ENCODE assay signal across 31 cellular contexts in the genomic region with DNA sequence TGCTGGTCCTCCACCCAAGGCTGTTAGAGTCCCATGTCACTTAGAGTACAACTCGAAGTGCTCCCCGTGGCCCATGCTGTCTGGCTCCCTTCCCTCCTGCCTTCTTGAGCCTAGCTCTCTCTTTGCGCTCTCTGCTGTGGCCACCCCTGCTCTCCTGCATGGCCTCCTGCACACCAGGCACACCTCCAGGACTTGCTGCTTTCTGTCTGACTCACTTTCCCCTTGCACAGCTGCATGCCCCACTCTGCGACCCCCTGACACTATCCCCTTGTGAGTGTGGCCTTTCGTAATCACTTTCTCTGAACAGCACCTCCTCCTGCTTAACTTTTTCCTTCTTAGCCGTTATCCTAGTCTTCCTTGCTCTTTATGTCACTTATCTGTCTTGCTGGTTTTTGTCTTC.
DNase-seq lines count a peak whose midpoint lies in the region; ATAC-seq and TF ChIP-seq lines count a peak whose summit lies in the region.
"Had no signal": no experiment of that assay in that cellular context is flagged by ENCODE, and none has a peak within 500 bp of the region (broad histone marks: within the 10 kb centered on the region; RNA-seq: fewer than 3 reads in every experiment).

No MANE protein-coding gene starts in this region.

- H3K4me1 Mint-ChIP-seq in Caco-2 (ENCODE audit: low read depth, unreplicated experiment) = peaks cover 11% of the 10 kb centered on the region
- H3K4me1 Mint-ChIP-seq: stimulated activated memory B cell treated with anti-CD40 and anti-IgM and Interleukin-4, amounts not matched to agents 10 μg/mL and 1 μg/mL and 100 μg/mL, for 72 hours had no signal

- TF ChIP-seq CTCF in Caco-2 (IDR thresholded peaks at IDR 0.05; ENCODE audit: insufficient read depth in 1 of 2, low read depth in 1 of 2, low read length in 1 of 2, severe bottlenecking in 1 of 2, unreplicated experiment in 1 of 2) = no peak

- H2BK5ac ChIP-seq in mesenchymal stem cell (ENCODE audit: low read depth, low read length, poor library complexity, severe bottlenecking) = no peak overlapping the region

- intact Hi-C loops in Caco-2 (cut with micrococcal nuclease; ENCODE audit: unreplicated experiment) = no loop called here

- WGBS in mesenchymal stem cell = 60% methylated on average over 6 of the region's 6 CpGs

- H3K36me3 Mint-ChIP-seq in Caco-2 (ENCODE audit: insufficient read depth, unreplicated experiment) = no peaks in the 10 kb centered on the region
- H3K36me3 Mint-ChIP-seq: stimulated activated memory B cell treated with anti-CD40 and anti-IgM and Interleukin-4, amounts not matched to agents 10 μg/mL and 1 μg/mL and 100 μg/mL, for 72 hours; WTC11 had no signal

- no peak overlapping the region for H3K4me3 ChIP-seq in mesenchymal stem cell (ENCODE audit: insufficient read depth in 1 of 2, low read depth in 1 of 2, low read length in 2 of 2)
- no peak overlapping the region for H3K4me3 ChIP-seq in Caco-2 (ENCODE audit: low read depth, low read length)
- H3K4me3 ChIP-seq: adrenal gland, esophagus muscularis mucosa, GM12878, GM23338, sigmoid colon, SJCRH30, upper lobe of left lung had no signal

- H3K27me3 ChIP-seq in mesenchymal stem cell (ENCODE audit: control insufficient read depth in 1 of 2, insufficient read depth in 1 of 2, low read length in 2 of 2) = no peaks in the 10 kb centered on the region
- no peaks in the 10 kb centered on the region for H3K27me3 ChIP-seq in Caco-2 (replicated peaks; ENCODE audit: control insufficient read depth, insufficient read depth, low read length)
- H3K27me3 ChIP-seq: adrenal gland, esophagus muscularis mucosa, sigmoid colon, SJCRH30, upper lobe of left lung had no signal

- no peak overlapping the region for H4K8ac ChIP-seq in mesenchymal stem cell (ENCODE audit: low read length)

- H3K27ac ChIP-seq in mesenchymal stem cell (ENCODE audit: low read length, poor library complexity, severe bottlenecking) = peak overlapping the region; percentile 84
- H3K27ac ChIP-seq: adrenal gland, esophagus muscularis mucosa, neutrophil, sigmoid colon, SJCRH30, upper lobe of left lung had no signal

- H3K4me2 ChIP-seq in mesenchymal stem cell (ENCODE audit: low read length, poor library complexity, severe bottlenecking) = no peak overlapping the region
- H3K4me2 ChIP-seq: GM23338 had no signal

- H2AK5ac ChIP-seq in mesenchymal stem cell (ENCODE audit: low read length, severe bottlenecking) = peak overlapping the region; percentile 31

- DNase-seq in EH (ENCODE audit: low read depth) = peak; percentile 40
- peak; percentile 9 for DNase-seq in RPMI7951 (ENCODE audit: low read depth)
- DNase-seq in fibroblast of gingiva (ENCODE audit: low read depth) = peak; percentile 12
- DNase-seq in mesenchymal stem cell = peak; percentile 18
- DNase-seq in Caco-2 = no peak
- no peak for DNase-seq in COLO668 (lab: John Stamatoyannopoulos, UW; ENCODE audit: unreplicated experiment)
- DNase-seq: activated CD4-positive, alpha-beta T cell treated with anti-CD3 and anti-CD28 coated beads, Interleukin-2, amount 50 U/mL, for 1 hour; activated naive CD4-positive, alpha-beta T cell; activated T-cell treated with anti-CD3 and anti-CD28 coated beads, Interleukin-2, amount 50 U/mL, for 72 hours; adrenal gland; cortex of kidney; EL; endodermal cell; head of caudate nucleus; left cardiac atrium; NCI-H1092 treated with DMSO at 0.1 percent for 48 hours; NCI-H187 treated with DMSO at 0.1 percent for 48 hours; NCI-H2171 treated with DMSO at 0.1 percent for 48 hours; NCI-H524 treated with DMSO at 0.1 percent for 48 hours; sigmoid colon; SJCRH30; stimulated activated CD4-positive, alpha-beta T cell treated with anti-CD3 and anti-CD28 coated beads, Interleukin-4, amount 100 ng/mL, for 4 hours; upper lobe of left lung had no signal

- H3K23ac ChIP-seq in mesenchymal stem cell (ENCODE audit: low read length in 2 of 2) = no peak overlapping the region

- H3K4ac ChIP-seq in mesenchymal stem cell (ENCODE audit: low read depth in 1 of 2, low read length in 2 of 2) = no peak overlapping the region

- H3K14ac ChIP-seq in mesenchymal stem cell (ENCODE audit: low read length in 2 of 2) = no peak overlapping the region

- H2BK15ac ChIP-seq in mesenchymal stem cell (ENCODE audit: low read depth, poor library complexity, severe bottlenecking) = no peak overlapping the region

- peaks cover 2% of the 10 kb centered on the region for H3K79me1 ChIP-seq in mesenchymal stem cell (replicated peaks; ENCODE audit: low read length, poor library complexity, severe bottlenecking)

- H3K9me3 Mint-ChIP-seq in Caco-2 (ENCODE audit: unreplicated experiment) = no peaks in the 10 kb centered on the region
- H3K9me3 Mint-ChIP-seq: activated T-cell treated with anti-CD3 and anti-CD28 coated beads, Interleukin-2, amount 50 U/mL, for 72 hours; endodermal cell; GM23338; stimulated activated memory B cell treated with anti-CD40 and anti-IgM and Interleukin-4, amounts not matched to agents 10 μg/mL and 1 μg/mL and 100 μg/mL, for 72 hours; WTC11 had no signal

- no TSS peak for BruUV-seq in Caco-2 (replicated peaks; lab: Mats Ljungman, UMichigan)

- H3K27me3 Mint-ChIP-seq in Caco-2 (ENCODE audit: insufficient read depth, unreplicated experiment) = peaks cover 4% of the 10 kb centered on the region

- POLR2A ChIA-PET in Caco-2 (lab: Charles Lee) = no interaction called here

- CTCF ChIA-PET in Caco-2 (lab: Charles Lee) = no interaction called here

- no peak overlapping the region for H3K9ac ChIP-seq in mesenchymal stem cell (ENCODE audit: low read length)

- H2AFZ ChIP-seq in mesenchymal stem cell (ENCODE audit: low read depth, low read length) = no peak overlapping the region
- H2AFZ ChIP-seq: GM23338 had no signal

- peaks cover 0 to 5% of the 10 kb centered on the region in 2 experiments for H3K36me3 ChIP-seq in mesenchymal stem cell (ENCODE audit: control insufficient read depth in 1 of 2, insufficient read depth in 2 of 2, low read depth in 1 of 2, low read length in 2 of 2)
- no peaks in the 10 kb centered on the region for H3K36me3 ChIP-seq in Caco-2 (ENCODE audit: control insufficient read depth, insufficient read depth, low read length)
- H3K36me3 ChIP-seq: adrenal gland, esophagus muscularis mucosa, neutrophil, sigmoid colon, SJCRH30, upper lobe of left lung had no signal

- H4K91ac ChIP-seq in mesenchymal stem cell (ENCODE audit: low read length) = no peak overlapping the region

- no peak overlapping the region for H3K27ac Mint-ChIP-seq in Caco-2 (ENCODE audit: unreplicated experiment)
- H3K27ac Mint-ChIP-seq: activated T-cell treated with anti-CD3 and anti-CD28 coated beads, Interleukin-2, amount 50 U/mL, for 72 hours; endodermal cell; GM23338; stimulated activated memory B cell treated with anti-CD40 and anti-IgM and Interleukin-4, amounts not matched to agents 10 μg/mL and 1 μg/mL and 100 μg/mL, for 72 hours; WTC11 had no signal

- no peak overlapping the region for H2BK120ac ChIP-seq in mesenchymal stem cell (ENCODE audit: low read depth, low read length)

- no peak for ATAC-seq in activated CD4-positive, CD25-positive, alpha-beta regulatory T cell treated with anti-CD3 and anti-CD28 coated beads, Interleukin-2, amount 50 U/mL, for 24 hours
- ATAC-seq in GM19452 (IDR thresholded peaks at IDR 0.05; ENCODE audit: unreplicated experiment) = no peak
- ATAC-seq: GM23338, WTC11 had no signal

- H3K4me1 ChIP-seq in mesenchymal stem cell (ENCODE audit: control insufficient read depth, insufficient read depth, low read depth, low read length) (peaks cover 20% of the 10 kb centered on the region), Caco-2 (no peaks in the 10 kb centered on the region)
- H3K4me1 ChIP-seq: sigmoid colon, SJCRH30, upper lobe of left lung had no signal

- H2BK12ac ChIP-seq in mesenchymal stem cell (ENCODE audit: low read length in 2 of 2) = no peak overlapping the region

- H3K18ac ChIP-seq in mesenchymal stem cell (ENCODE audit: low read depth in 1 of 2, low read length in 2 of 2) = peak overlapping the region in 1 of 2 experiments; percentile 11

- no peaks in the 10 kb centered on the region for H3K9me3 ChIP-seq in mesenchymal stem cell (ENCODE audit: control insufficient read depth, low read length)
- no peaks in the 10 kb centered on the region for H3K9me3 ChIP-seq in Caco-2
- H3K9me3 ChIP-seq: adrenal gland, esophagus muscularis mucosa, neutrophil, sigmoid colon, SJCRH30, upper lobe of left lung had no signal

- no peak overlapping the region for H3K4me3 Mint-ChIP-seq in Caco-2 (ENCODE audit: unreplicated experiment)
- H3K4me3 Mint-ChIP-seq: activated T-cell treated with anti-CD3 and anti-CD28 coated beads, Interleukin-2, amount 50 U/mL, for 72 hours; endodermal cell; GM23338; stimulated activated memory B cell treated with anti-CD40 and anti-IgM and Interleukin-4, amounts not matched to agents 10 μg/mL and 1 μg/mL and 100 μg/mL, for 72 hours; WTC11 had no signal

Comparison
In these comparisons a context has a peak if more than half of its experiments do, and no peak if none do; other contexts are left out.
1. DNase-seq: peak in EH (single experiment), RPMI7951 (single experiment), fibroblast of gingiva (single experiment) and mesenchymal stem cell (single experiment); none in Caco-2 (0 of 2) and COLO668 (single experiment).